ENCODE assay signal across 8 cellular contexts in genomic region chr4:169311643-169312365, GRCh38. TPM values are rescaled to one million over a fixed set of nuclear protein-coding genes. Genes with fewer than 3 reads are reported as not detected.
A peak's percentile ranks its signal among the peaks of the same experiment; 100 is the strongest.
DNase-seq lines count a peak whose midpoint lies in the region; ATAC-seq and TF ChIP-seq lines count a peak whose summit lies in the region.

No MANE protein-coding gene starts in this region.

- no peak for TF ChIP-seq POLR2A in gastrocnemius medialis (IDR thresholded peaks at IDR 0.05)

- no peak overlapping the region for H3K4me3 ChIP-seq in Jurkat, Clone E6-1 (ENCODE audit: low read length)
- H3K4me3 ChIP-seq in cardiac muscle cell (no peak overlapping the region), gastrocnemius medialis (no peak overlapping the region)

- H3K27ac ChIP-seq in cardiac muscle cell: no peak overlapping the region
- peak overlapping the region in 1 of 4 donors; percentile 22 for H3K27ac ChIP-seq in gastrocnemius medialis

- H3K27me3 ChIP-seq in cardiac muscle cell (no peaks in the 10 kb centered on the region), gastrocnemius medialis (no peaks in the 10 kb centered on the region)

- H3K36me3 ChIP-seq in cardiac muscle cell: no peaks in the 10 kb centered on the region
- H3K36me3 ChIP-seq in gastrocnemius medialis: no peaks in the 10 kb centered on the region

- in situ Hi-C loops in gastrocnemius medialis (cut with MboI; ENCODE audit: low sequenced_read_pairs in 4 of 4): no loop called here

- H3K4me1 ChIP-seq in cardiac muscle cell (ENCODE audit: low read depth) (peaks cover 24% of the 10 kb centered on the region), gastrocnemius medialis (peaks cover 13 to 18% of the 10 kb centered on the region in 2 donors)

- no peaks in the 10 kb centered on the region for H3K9me3 ChIP-seq in cardiac muscle cell (ENCODE audit: low read depth)
- H3K9me3 ChIP-seq in gastrocnemius medialis: no peaks in the 10 kb centered on the region

- DNase-seq in GDM1 (lab: John Stamatoyannopoulos, UW) (peak; percentile 16), UCSD-AML1 (lab: John Stamatoyannopoulos, UW; ENCODE audit: unreplicated experiment) (peak; percentile 18), cardiac muscle cell (ENCODE audit: low read depth in 1 of 2, low spot score in 1 of 2) (peak; percentile 78 to 81), gastrocnemius medialis (no peak)
- peak; percentile 41 for DNase-seq in Jurkat, Clone E6-1 (ENCODE audit: low read depth, low spot score)
- no peak for DNase-seq in NK-92 treated with Interleukin-12 subunit alpha and Interleukin-12 subunit beta, amount 100 ng/mL, for 24 hours (lab: John Stamatoyannopoulos, UW)

- TF ChIP-seq CTCF in cardiac muscle cell (IDR thresholded peaks at IDR 0.05; ENCODE audit: low read depth, low read length): peak; percentile 68
- peak in 4 of 5 experiments; percentile 27 to 60 (median 48) for TF ChIP-seq CTCF in gastrocnemius medialis (IDR thresholded peaks at IDR 0.05 in 4 of 5, conservative IDR thresholded peaks at IDR 0.05 in 1 of 5)

- intact Hi-C loops in gastrocnemius medialis (cut with DNase I; ENCODE audit: low total_unique reads): loop anchor here (5.0 kb wide), 1 partner anchor 300 kb away; the partner anchor contains the start of gene CBR4

- ATAC-seq in GM21526 (IDR thresholded peaks at IDR 0.05; ENCODE audit: low FRiP score, unreplicated experiment) (peak; percentile 86), gastrocnemius medialis (peak; percentile 59 to 73), GM18873 (IDR thresholded peaks at IDR 0.05; ENCODE audit: low FRiP score, unreplicated experiment) (no peak)

RNA-seq across cellular contexts. Expression of gene SH3RF1, which starts 41.0 kb away (rescaled TPM):
- polyA plus RNA-seq in Jurkat, Clone E6-1 (2012; ENCODE audit: insufficient read depth, insufficient read length): 2.6 TPM
- 4.3 and 4.8 TPM in 2 replicates for total RNA-seq in cardiac muscle cell
- 3.4 and 4.4 TPM in 2 replicates for polyA plus RNA-seq in cardiac muscle cell
- 10 to 100 TPM; 12.6 to 27.0 (median 13.4) TPM for total RNA-seq in gastrocnemius medialis

Comparison
In these comparisons a context has a peak if more than half of its experiments do, and no peak if none do; other contexts are left out.
1. DNase-seq: peak in GDM1 (single experiment), Jurkat, Clone E6-1 (single experiment), UCSD-AML1 (single experiment) and cardiac muscle cell (2 of 2); none in gastrocnemius medialis (0 of 2) and NK-92 treated with Interleukin-12 subunit alpha and Interleukin-12 subunit beta, amount 100 ng/mL, for 24 hours (single experiment).